9 cellular contexts compared by ENCODE assay signal in genomic region chr15:82808634-82809041, GRCh38. TPM values are rescaled to one million over a fixed set of nuclear protein-coding genes. Genes with fewer than 3 reads are reported as not detected.
DNase-seq lines count a peak whose midpoint lies in the region; ATAC-seq, FAIRE-seq and TF ChIP-seq lines count a peak whose summit lies in the region.
"Had no signal": no experiment of that assay in that cellular context is flagged by ENCODE, and none has a peak within 500 bp of the region (broad histone marks: within the 10 kb centered on the region; RNA-seq: fewer than 3 reads in every experiment).

No MANE protein-coding gene starts in this region.

- H3K27ac ChIP-seq in DOHH2 (ENCODE audit: low read depth, low read length) (peak overlapping the region; percentile 80), OCI-LY7 (ENCODE audit: low read depth, low read length, poor library complexity, severe bottlenecking) (peak overlapping the region; percentile 91), H1 (ENCODE audit: low read depth, low read length) (no peak overlapping the region), trophoblast cell (ENCODE audit: low read depth, low read length) (no peak overlapping the region), A673 (ENCODE audit: low read depth, low read length, poor library complexity, severe bottlenecking) (no peak overlapping the region)

- H4K20me1 ChIP-seq in DOHH2 (ENCODE audit: control insufficient read depth, insufficient read depth, low read depth, low read length) (peaks cover 4% of the 10 kb centered on the region; the same call in 1 of the 2 replicates), OCI-LY7 (ENCODE audit: insufficient read depth, low read length) (peaks cover 8% of the 10 kb centered on the region), H1 (replicated peaks in 1 of 2; ENCODE audit: control insufficient read depth in 1 of 2, insufficient read depth in 2 of 2, low read length in 2 of 2) (no peaks in the 10 kb centered on the region)

- peaks cover 5% of the 10 kb centered on the region; the same call in 1 of the 2 replicates for H3K23me2 ChIP-seq in H1 (ENCODE audit: low read depth, low read length)

- H3K18ac ChIP-seq in H1 (ENCODE audit: extremely low read depth, low read length) = no peak overlapping the region
- no peak overlapping the region for H3K18ac ChIP-seq in trophoblast cell (ENCODE audit: low read length)

- H3K4me2 ChIP-seq in DOHH2 (ENCODE audit: low read length) (peak overlapping the region; percentile 79), OCI-LY7 (ENCODE audit: low read length) (peak overlapping the region; percentile 80), H1 (ENCODE audit: insufficient read depth in 1 of 2, low read depth in 2 of 2, low read length in 2 of 2) (peak overlapping the region in 1 of 2 experiments; percentile 88; a peak in 2 of 4 replicates), trophoblast cell (ENCODE audit: low read length) (peak overlapping the region; percentile 76)

- H3K79me1 ChIP-seq in H1 (ENCODE audit: low read depth, low read length) = no peaks in the 10 kb centered on the region
- peaks cover 9% of the 10 kb centered on the region for H3K79me1 ChIP-seq in trophoblast cell (ENCODE audit: low read length)

- POLR2A ChIA-PET in OCI-LY7 (lab: Charles Lee) = interaction anchor here (0.6 to 1.3 kb wide), 4 partner anchors 26 to 205 kb away, joined by 3 to 6 read pairs (median 4); no protein-coding TSS in a partner anchor
- POLR2A ChIA-PET in H1 (lab: Charles Lee; ENCODE audit: partially characterized antibody) = interaction anchor here (1.6 to 1.9 kb wide), 2 partner anchors 203 to 268 kb away, joined by 3 to 7 read pairs; partner anchors contain the start of genes C15orf40 and RPS17
- POLR2A ChIA-PET in A673 (lab: Charles Lee; ENCODE audit: low non-redundant PET) = no interaction called here

- H3K36me3 ChIP-seq in DOHH2 (ENCODE audit: control insufficient read depth, low read length) = peaks cover 23% of the 10 kb centered on the region
- H3K36me3 ChIP-seq in OCI-LY7 (ENCODE audit: insufficient read depth, low read length) = peaks cover 15% of the 10 kb centered on the region
- H3K36me3 ChIP-seq in H1 (ENCODE audit: control insufficient read depth in 2 of 4, insufficient read depth in 4 of 4, low read length in 3 of 4) = no peaks in the 10 kb centered on the region
- peaks cover 1 to 3% of the 10 kb centered on the region in 2 experiments for H3K36me3 ChIP-seq in trophoblast cell (ENCODE audit: control insufficient read depth in 1 of 2, insufficient read depth in 2 of 2, low read length in 2 of 2)
- peaks cover 7% of the 10 kb centered on the region for H3K36me3 ChIP-seq in A673 (ENCODE audit: insufficient read depth, low read length, poor library complexity, severe bottlenecking)

- DNase-seq in OCI-LY7 (ENCODE audit: low spot score) = peak; percentile 72
- DNase-seq in H1 (ENCODE audit: low read depth in 1 of 2, low spot score in 2 of 2) = peak in 1 of 2 experiments; percentile 49
- DNase-seq in trophoblast cell = no peak
- no peak for DNase-seq in A673 (ENCODE audit: low spot score)
- DNase-seq in activated effector memory CD4-positive, alpha-beta T cell treated with anti-CD3 and anti-CD28 coated beads, Interleukin-2, amount 50 U/mL, for 16 hours = no peak
- DNase-seq in ureter (ENCODE audit: low spot score) = no peak

- no peak for ATAC-seq in GM18870 (IDR thresholded peaks at IDR 0.05; ENCODE audit: unreplicated experiment)

- H2BK5ac ChIP-seq in H1 (ENCODE audit: low read depth, low read length) (0 out of 2 replicates have a peak overlapping the region, but pooled peaks have one; percentile 24), trophoblast cell (ENCODE audit: low read depth, low read length, poor library complexity) (no peak overlapping the region)

- no peak overlapping the region for H4K5ac ChIP-seq in H1 (ENCODE audit: insufficient read length, low read depth, low read length)

- no peak for TF ChIP-seq RAD21 in H1 (IDR thresholded peaks at IDR 0.05 in 1 of 2, conservative IDR thresholded peaks at IDR 0.05 in 1 of 2; ENCODE audit: low read depth in 2 of 2, low read length in 2 of 2)

- no peak for FAIRE-seq in H1 (lab: Jason Lieb, UNC)

- TF ChIP-seq CTCF in DOHH2 (IDR thresholded peaks at IDR 0.05; ENCODE audit: low read depth, low read length, poor library complexity, severe bottlenecking) = no peak
- TF ChIP-seq CTCF in OCI-LY7 (conservative IDR thresholded peaks at IDR 0.05; ENCODE audit: low read length) = no peak
- TF ChIP-seq CTCF in H1 (IDR thresholded peaks at IDR 0.05; ENCODE audit: control extremely low read depth in 1 of 3, insufficient read depth in 1 of 3, low read depth in 1 of 3, low read length in 3 of 3) = no peak
- no peak for TF ChIP-seq CTCF in A673 (conservative IDR thresholded peaks at IDR 0.05; ENCODE audit: low read depth, low read length)

- TF ChIP-seq POLR2A in H1 (IDR thresholded peaks at IDR 0.05; ENCODE audit: control extremely low read depth in 1 of 2, low read depth in 2 of 2, low read length in 2 of 2) = no peak

- H2BK20ac ChIP-seq in H1 (ENCODE audit: low read length) = no peak overlapping the region

- H4K12ac ChIP-seq in trophoblast cell (ENCODE audit: low read depth, low read length) = no peak overlapping the region

- H3K9ac ChIP-seq in H1 (replicated peaks in 1 of 4; ENCODE audit: extremely low read depth in 1 of 4, low read depth in 3 of 4, low read length in 3 of 4) (no peak overlapping the region), trophoblast cell (ENCODE audit: low read length) (no peak overlapping the region)

- H3K23ac ChIP-seq in H1 (ENCODE audit: insufficient read length) (no peak overlapping the region), trophoblast cell (ENCODE audit: low read length) (no peak overlapping the region)

- no peak for TF ChIP-seq EP300 in H1 (IDR thresholded peaks at IDR 0.05; ENCODE audit: borderline replicate concordance in 1 of 2, low read depth in 2 of 2, low read length in 2 of 2)

- H3K27me3 ChIP-seq in DOHH2 (ENCODE audit: control insufficient read depth, low read length) = no peaks in the 10 kb centered on the region
- H3K27me3 ChIP-seq in H1 (replicated peaks in 1 of 4; ENCODE audit: control insufficient read depth in 3 of 4, extremely low read depth in 1 of 4, insufficient read depth in 3 of 4, low read length in 3 of 4) = no peaks in the 10 kb centered on the region
- no peaks in the 10 kb centered on the region for H3K27me3 ChIP-seq in trophoblast cell (ENCODE audit: insufficient read depth, low read length)
- H3K27me3 ChIP-seq in A673 (replicated peaks; ENCODE audit: insufficient read depth, low read depth, low read length, poor library complexity) = no peaks in the 10 kb centered on the region

- peak overlapping the region; percentile 46; the same call in 1 of the 2 replicates for H2AK5ac ChIP-seq in H1 (ENCODE audit: low read depth, low read length)
- no peak overlapping the region for H2AK5ac ChIP-seq in trophoblast cell (ENCODE audit: low read length)

- H3K79me2 ChIP-seq in DOHH2 (ENCODE audit: control insufficient read depth, low read length) = peaks cover 41% of the 10 kb centered on the region
- peaks cover 37% of the 10 kb centered on the region for H3K79me2 ChIP-seq in OCI-LY7 (ENCODE audit: insufficient read depth, low read depth, low read length)
- no peaks in the 10 kb centered on the region for H3K79me2 ChIP-seq in H1 (ENCODE audit: control insufficient read depth in 1 of 2, insufficient read depth in 2 of 2, low read length in 2 of 2)
- peaks cover 4% of the 10 kb centered on the region for H3K79me2 ChIP-seq in trophoblast cell (ENCODE audit: control insufficient read depth, insufficient read depth, low read length, poor library complexity)

- H3K4me1 ChIP-seq in DOHH2 (ENCODE audit: control insufficient read depth, low read length) = peaks cover 52% of the 10 kb centered on the region
- peaks cover 63% of the 10 kb centered on the region for H3K4me1 ChIP-seq in OCI-LY7 (ENCODE audit: insufficient read depth, low read length, poor library complexity, severe bottlenecking)
- peaks cover 0 to 6% (median 0%) of the 10 kb centered on the region in 4 experiments; a peak in 2 of 7 replicates for H3K4me1 ChIP-seq in H1 (replicated peaks in 1 of 4; ENCODE audit: control insufficient read depth in 3 of 4, insufficient read depth in 4 of 4, low read length in 3 of 4)
- no peaks in the 10 kb centered on the region for H3K4me1 ChIP-seq in trophoblast cell (ENCODE audit: control insufficient read depth in 1 of 2, insufficient read depth in 2 of 2, low read length in 2 of 2)
- H3K4me1 ChIP-seq in A673 (ENCODE audit: insufficient read depth, low read length, poor library complexity, severe bottlenecking) = peaks cover 5% of the 10 kb centered on the region

- no peak overlapping the region for H2BK120ac ChIP-seq in H1 (replicated peaks; ENCODE audit: low read depth, low read length)
- no peak overlapping the region for H2BK120ac ChIP-seq in trophoblast cell (ENCODE audit: insufficient read depth, low read length, poor library complexity)

- H2AFZ ChIP-seq in OCI-LY7 (ENCODE audit: low read length) = peak overlapping the region; percentile 66; the same call in 1 of the 2 replicates
- peak overlapping the region; percentile 98 for H2AFZ ChIP-seq in H1 (ENCODE audit: low read length)
- peak overlapping the region; percentile 5 for H2AFZ ChIP-seq in trophoblast cell (ENCODE audit: insufficient read depth, low read length, poor library complexity)

- no peak overlapping the region for H3K56ac ChIP-seq in H1 (replicated peaks; ENCODE audit: insufficient read length, low read depth, low read length)

- no peak overlapping the region for H2BK15ac ChIP-seq in H1 (ENCODE audit: low read length)

- H4K91ac ChIP-seq in H1 (replicated peaks; ENCODE audit: insufficient read length, low read length) = peak overlapping the region; percentile 47
- H4K91ac ChIP-seq in trophoblast cell (ENCODE audit: low read depth, low read length) = no peak overlapping the region

- CTCF ChIA-PET in OCI-LY7 (lab: Charles Lee; ENCODE audit: unreplicated experiment) = no interaction called here
- CTCF ChIA-PET in H1 (lab: Charles Lee; ENCODE audit: partially characterized antibody) = interaction anchor here (0.7 kb wide), 1 partner anchor 36 kb away, joined by 3 read pairs; no protein-coding TSS in a partner anchor
- CTCF ChIA-PET in A673 (lab: Charles Lee) = no interaction called here

- intact Hi-C loops in OCI-LY7 (cut with micrococcal nuclease; ENCODE audit: unreplicated experiment) = loop anchor here (2.0 to 5.0 kb wide), 3 partner anchors 178 to 299 kb away; partner anchors contain the start of genes BTBD1, RAMAC and TM6SF1
- intact Hi-C loops in A673 (cut with micrococcal nuclease; ENCODE audit: unreplicated experiment) = no loop called here

- no peaks in the 10 kb centered on the region for H3K9me3 ChIP-seq in DOHH2 (ENCODE audit: control insufficient read depth, insufficient read depth, low read length)
- no peaks in the 10 kb centered on the region for H3K9me3 ChIP-seq in OCI-LY7 (ENCODE audit: low read length)
- no peaks in the 10 kb centered on the region for H3K9me3 ChIP-seq in H1 (ENCODE audit: insufficient read depth in 2 of 2, low read depth in 1 of 2, low read length in 1 of 2)
- no peaks in the 10 kb centered on the region for H3K9me3 ChIP-seq in trophoblast cell (ENCODE audit: insufficient read depth, low read depth, low read length)
- no peaks in the 10 kb centered on the region for H3K9me3 ChIP-seq in A673 (ENCODE audit: low read depth, low read length, poor library complexity, severe bottlenecking)

- H3K4ac ChIP-seq in H1 (replicated peaks; ENCODE audit: insufficient read length, low read depth, low read length) (no peak overlapping the region), trophoblast cell (ENCODE audit: low read depth, low read length) (no peak overlapping the region)

- no peaks in the 10 kb centered on the region for H3K9me2 ChIP-seq in DOHH2 (replicated peaks; ENCODE audit: control insufficient read depth, low read length)
- no peaks in the 10 kb centered on the region for H3K9me2 ChIP-seq in OCI-LY7 (ENCODE audit: insufficient read depth, low read length)

- 85% methylated on average over 9 of the region's 9 CpGs; no CpG with 5 or more reads in 1 of the 2 experiments for WGBS in H1 (ENCODE audit: extremely low coverage in 1 of 2, insufficient coverage in 1 of 2, insufficient read length in 1 of 2, insufficient replicate concordance in 2 of 2, low coverage in 1 of 2, low lambda C conversion rate in 2 of 2, missing lambda C conversion rate in 1 of 2), 2 experiments
- WGBS in trophoblast cell (ENCODE audit: extremely low coverage, insufficient coverage, insufficient read length) = no CpG with 5 or more reads among the region's 9 CpGs

- H3K4me3 ChIP-seq in DOHH2 (ENCODE audit: low read length) = peak overlapping the region; percentile 92
- H3K4me3 ChIP-seq in OCI-LY7 (ENCODE audit: low read depth, low read length, poor library complexity, severe bottlenecking) = peak overlapping the region; percentile 95
- no peak overlapping the region for H3K4me3 ChIP-seq in H1 (ENCODE audit: extremely low read depth in 1 of 4, insufficient read depth in 2 of 4, low read depth in 3 of 4, low read length in 4 of 4)
- H3K4me3 ChIP-seq in trophoblast cell (ENCODE audit: low read depth, low read length) = no peak overlapping the region
- no peak overlapping the region for H3K4me3 ChIP-seq in A673 (ENCODE audit: low read depth, low read length, poor library complexity, severe bottlenecking)

- H4K8ac ChIP-seq in H1 (ENCODE audit: extremely low read depth, insufficient read depth, low read length) = no peak overlapping the region
- no peak overlapping the region for H4K8ac ChIP-seq in trophoblast cell (ENCODE audit: low read depth, low read length)

- BruUV-seq in OCI-LY7 (replicated peaks; lab: Mats Ljungman, UMichigan) (no TSS peak), A673 (replicated peaks; lab: Mats Ljungman, UMichigan) (no TSS peak)

- peak overlapping the region; percentile 75; the same call in 1 of the 2 replicates for H2BK12ac ChIP-seq in H1 (ENCODE audit: low read depth, low read length)
- H2BK12ac ChIP-seq in trophoblast cell (ENCODE audit: low read length) = no peak overlapping the region

- H3K14ac ChIP-seq in H1 (ENCODE audit: insufficient read length) (no peak overlapping the region), trophoblast cell (ENCODE audit: low read length) (no peak overlapping the region)

- peaks cover 34% of the 10 kb centered on the region for H3F3A ChIP-seq in DOHH2 (ENCODE audit: control insufficient read depth, insufficient read depth)

RNA-seq across cellular contexts. Expression of gene WHAMM, which starts 0.8 kb away (rescaled TPM):
- 7.3 and 8.6 TPM in 2 replicates for total RNA-seq in OCI-LY7 (2014; rRNA removed; shearing (Covaris generic))
- total RNA-seq in OCI-LY7 (2022) = 13.6 and 13.7 TPM in 2 replicates
- total RNA-seq in H1 (2021; fragmentation: NEBNext Ultra II Directional; extraction: Animal tissue kit (Norgen Biotek cat#: 25700)) = 3.0 and 3.3 TPM in 2 replicates
- 1.1 and 1.3 TPM in 2 replicates for polyA plus RNA-seq in H1 (2011; rRNA removed)
- 1.1 TPM for polyA plus RNA-seq in H1 (2011; cell fraction: cytosol; rRNA removed)
- polyA plus RNA-seq in H1 (2011; cell fraction: nucleus; rRNA removed) = 1.7 TPM
- polyA plus RNA-seq in H1 (2012, experiment 1 of 2) = 1.1 to 1.5 TPM (median 1.5 TPM) in 4 replicates
- polyA plus RNA-seq in H1 (2012, experiment 2 of 2) = 0.47 TPM
- polyA plus RNA-seq in H1 (2013, experiment 1 of 2) = 3.2 TPM
- polyA plus RNA-seq in H1 (2013, experiment 2 of 2) = 3.4 TPM
- 0.22 and 0.44 TPM in 2 replicates for polyA minus RNA-seq in H1 (2011; rRNA and poly(A)+ RNA removed)
- 0.59 TPM for polyA minus RNA-seq in H1 (2011; cell fraction: cytosol; rRNA and poly(A)+ RNA removed)
- 0.90 TPM for polyA minus RNA-seq in H1 (2011; cell fraction: nucleus; rRNA and poly(A)+ RNA removed)
- polyA plus RNA-seq in trophoblast cell (2013) = 4.5 and 4.9 TPM in 2 replicates
- total RNA-seq in A673 (2021) = 5.1 and 5.4 TPM in 2 replicates
- total RNA-seq in ureter = 14.4 TPM

RNA-seq across cellular contexts. Expression of gene FSD2, which starts 2.8 kb away (rescaled TPM):
- 0.13 and 0.92 TPM in 2 replicates for total RNA-seq in OCI-LY7 (2014; rRNA removed; shearing (Covaris generic))
- total RNA-seq in OCI-LY7 (2022) (0.28 and 0.32 TPM in 2 replicates), A673 (2021) (not detected in 2 replicates), ureter (not detected)
- not detected in 2 replicates for total RNA-seq in H1 (2021; fragmentation: NEBNext Ultra II Directional; extraction: Animal tissue kit (Norgen Biotek cat#: 25700))
- polyA plus RNA-seq in H1 (2011; rRNA removed) = 0.02 TPM in 2 replicates
- 0.03 TPM for polyA plus RNA-seq in H1 (2011; cell fraction: cytosol; rRNA removed)
- polyA plus RNA-seq in H1 (2011; cell fraction: nucleus; rRNA removed) = 0.01 TPM
- 0.08 to 0.10 TPM in 2 of 4 replicates, not detected in the others for polyA plus RNA-seq in H1 (2012, experiment 1 of 2)
- not detected for polyA plus RNA-seq in H1 (2012, experiment 2 of 2)
- polyA plus RNA-seq in H1 (2013, experiment 1 of 2) = 0.02 TPM
- 0.02 TPM for polyA plus RNA-seq in H1 (2013, experiment 2 of 2)
- 0.03 TPM in 1 of 2 replicates, not detected in the other for polyA minus RNA-seq in H1 (2011; rRNA and poly(A)+ RNA removed)
- not detected for polyA minus RNA-seq in H1 (2011; cell fraction: cytosol; rRNA and poly(A)+ RNA removed)
- not detected for polyA minus RNA-seq in H1 (2011; cell fraction: nucleus; rRNA and poly(A)+ RNA removed)
- polyA plus RNA-seq in trophoblast cell (2013) = not detected in 2 replicates
- total RNA-seq: sciatic nerve had no signal

Comparison
In these comparisons a context has a peak if more than half of its experiments do, and no peak if none do; other contexts are left out.
1. H3K27ac ChIP-seq: peak in DOHH2 (single experiment) and OCI-LY7 (single experiment); none in H1 (single experiment), trophoblast cell (single experiment) and A673 (single experiment).
2. H3K4me3 ChIP-seq: peak in DOHH2 (single experiment) and OCI-LY7 (single experiment); none in H1 (0 of 4), trophoblast cell (single experiment) and A673 (single experiment).
3. H2AFZ ChIP-seq: peak in every context shown above with its lines; median percentile 98 in H1; 66 in OCI-LY7; 5 in trophoblast cell.